Comparison of ENCODE assay signal across 27 cellular contexts in the genomic region with DNA sequence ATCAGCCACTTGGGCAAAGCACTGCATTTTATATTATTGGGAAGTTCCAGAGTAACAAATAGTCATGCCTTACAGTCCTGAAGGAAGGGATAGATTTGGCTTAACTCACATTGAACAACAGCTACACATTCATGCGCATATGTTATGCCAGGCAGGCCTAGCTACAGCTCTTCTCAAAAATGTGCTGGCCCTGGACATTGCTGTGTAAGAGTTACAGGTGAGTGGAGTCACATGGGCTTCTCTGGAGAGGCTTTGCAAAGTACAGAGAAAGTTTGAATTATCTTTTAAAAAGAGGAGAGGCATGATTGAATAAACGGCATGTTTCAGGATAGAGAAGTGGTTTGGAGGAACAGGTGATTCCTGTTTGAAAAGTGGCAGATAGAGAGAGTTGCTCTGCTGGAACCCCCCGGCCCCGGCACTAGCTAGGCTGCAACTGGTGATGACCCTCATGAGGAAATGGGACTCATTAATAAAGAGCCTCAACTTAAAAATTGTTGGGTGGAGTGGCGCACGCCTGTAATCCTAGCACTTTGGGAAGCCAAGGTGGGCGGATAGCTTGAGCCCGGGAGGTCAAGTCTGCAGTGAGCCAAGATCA.
"Had no signal": no experiment of that assay in that cellular context is flagged by ENCODE, and none has a peak within 500 bp of the region (broad histone marks: within the 10 kb centered on the region; RNA-seq: fewer than 3 reads in every experiment).

No MANE protein-coding gene starts in this region.

- H3K36me3 Mint-ChIP-seq: activated CD8-positive, alpha-beta memory T cell treated with anti-CD3 and anti-CD28 coated beads, Interleukin-2, amount 10 ng/mL, durations not matched to agents 7 days and 5 days; activated naive CD4-positive, alpha-beta T cell treated with anti-CD3 and anti-CD28 coated beads, Interleukin-2, amount 10 ng/mL, durations not matched to agents 7 days and 5 days; activated naive CD8-positive, alpha-beta T cell treated with anti-CD3 and anti-CD28 coated beads for 36 hours; WTC11 had no signal

- H3K4me3 ChIP-seq: SK-N-MC had no signal

- H3K27me3 Mint-ChIP-seq: activated naive CD4-positive, alpha-beta T cell treated with anti-CD3 and anti-CD28 coated beads, Interleukin-2, amount 10 ng/mL, durations not matched to agents 7 days and 5 days; activated T-helper 17 cell treated with anti-CD3 and anti-CD28 coated beads, Interleukin-2, amount 50 U/mL, for 72 hours had no signal

- H3K9me3 Mint-ChIP-seq: activated naive CD4-positive, alpha-beta T cell treated with anti-CD3 and anti-CD28 coated beads, Interleukin-2, amount 10 ng/mL, durations not matched to agents 7 days and 5 days; activated naive CD8-positive, alpha-beta T cell treated with anti-CD3 and anti-CD28 coated beads for 36 hours; activated T-cell treated with anti-CD3 and anti-CD28 coated beads, Interleukin-2, amount 50 U/mL, for 4 hours; activated T-helper 17 cell treated with anti-CD3 and anti-CD28 coated beads, Interleukin-2, amount 50 U/mL, for 72 hours; T-helper 1 cell treated with Interleukin-12 subunit alpha and Interleukin-12 subunit beta and Interleukin-4 antibody, amounts not matched to agents 30 μg/mL and 1 μg/mL, for 36 hours; WTC11 had no signal

- H3K4me3 Mint-ChIP-seq: activated CD8-positive, alpha-beta memory T cell treated with anti-CD3 and anti-CD28 coated beads, Interleukin-2, amount 10 ng/mL, durations not matched to agents 7 days and 5 days; activated naive CD4-positive, alpha-beta T cell treated with anti-CD3 and anti-CD28 coated beads, Interleukin-2, amount 10 ng/mL, durations not matched to agents 7 days and 5 days; activated naive CD8-positive, alpha-beta T cell treated with anti-CD3 and anti-CD28 coated beads for 36 hours; activated T-cell treated with anti-CD3 and anti-CD28 coated beads, Interleukin-2, amount 50 U/mL, for 4 hours; activated T-helper 17 cell treated with anti-CD3 and anti-CD28 coated beads, Interleukin-2, amount 50 U/mL, for 72 hours; T-helper 1 cell treated with Interleukin-12 subunit alpha and Interleukin-12 subunit beta and Interleukin-4 antibody, amounts not matched to agents 30 μg/mL and 1 μg/mL, for 36 hours; WTC11 had no signal

- DNase-seq: activated CD4-positive, alpha-beta T cell treated with anti-CD3 and anti-CD28 coated beads for 48 hours; activated CD4-positive, alpha-beta T cell treated with anti-CD3 and anti-CD28 coated beads, Interleukin-2, amount 50 U/mL, for 4 hours; activated CD4-positive, CD25-positive, alpha-beta regulatory T cell treated with anti-CD3 and anti-CD28 coated beads, Interleukin-2, amount 50 U/mL, for 72 hours; activated CD8-positive, alpha-beta memory T cell treated with anti-CD3 and anti-CD28 coated beads, Interleukin-2, amount 10 ng/mL, durations not matched to agents 7 days and 5 days; activated gamma-delta T cell; activated naive CD4-positive, alpha-beta T cell treated with anti-CD3 and anti-CD28 coated beads, Interleukin-2, amount 10 ng/mL, durations not matched to agents 7 days and 5 days; activated naive CD8-positive, alpha-beta T cell treated with anti-CD3 and anti-CD28 coated beads for 36 hours; activated T-cell treated with anti-CD3 and anti-CD28 coated beads, Interleukin-2, amount 50 U/mL, for 4 hours; anterior cingulate cortex; cerebellar nuclear complex; KG1; NCI-H1092; NCI-H1417 treated with DMSO at 0.1 percent for 48 hours; NCI-H1694 treated with DMSO at 0.1 percent for 48 hours; NCI-H2029 treated with DMSO at 0.1 percent for 48 hours; NCI-H345; NCI-H510A; NCI-H526 treated with DMSO at 0.1 percent for 48 hours; NCI-H82; OCI-M1; RPMI8226 had no signal

- ATAC-seq: activated CD8-positive, alpha-beta memory T cell treated with anti-CD3 and anti-CD28 coated beads, Interleukin-2, amount 10 ng/mL, durations not matched to agents 7 days and 5 days; activated T-cell treated with anti-CD3 and anti-CD28 coated beads, Interleukin-2, amount 50 U/mL, for 4 hours; activated T-helper 17 cell treated with anti-CD3 and anti-CD28 coated beads, Interleukin-2, amount 50 U/mL, for 72 hours; Panc1; Right ventricle myocardium inferior; WTC11 had no signal

- H3K4me1 Mint-ChIP-seq: activated CD8-positive, alpha-beta memory T cell treated with anti-CD3 and anti-CD28 coated beads, Interleukin-2, amount 10 ng/mL, durations not matched to agents 7 days and 5 days; activated naive CD4-positive, alpha-beta T cell treated with anti-CD3 and anti-CD28 coated beads, Interleukin-2, amount 10 ng/mL, durations not matched to agents 7 days and 5 days; activated naive CD8-positive, alpha-beta T cell treated with anti-CD3 and anti-CD28 coated beads for 36 hours; activated T-helper 17 cell treated with anti-CD3 and anti-CD28 coated beads, Interleukin-2, amount 50 U/mL, for 72 hours had no signal

- H3K27ac Mint-ChIP-seq: activated CD8-positive, alpha-beta memory T cell treated with anti-CD3 and anti-CD28 coated beads, Interleukin-2, amount 10 ng/mL, durations not matched to agents 7 days and 5 days; activated naive CD4-positive, alpha-beta T cell treated with anti-CD3 and anti-CD28 coated beads, Interleukin-2, amount 10 ng/mL, durations not matched to agents 7 days and 5 days; activated naive CD8-positive, alpha-beta T cell treated with anti-CD3 and anti-CD28 coated beads for 36 hours; activated T-helper 17 cell treated with anti-CD3 and anti-CD28 coated beads, Interleukin-2, amount 50 U/mL, for 72 hours; T-helper 1 cell treated with Interleukin-12 subunit alpha and Interleukin-12 subunit beta and Interleukin-4 antibody, amounts not matched to agents 30 μg/mL and 1 μg/mL, for 36 hours; WTC11 had no signal
